ENCODE assay signal across 1 cellular context in the genomic region with DNA sequence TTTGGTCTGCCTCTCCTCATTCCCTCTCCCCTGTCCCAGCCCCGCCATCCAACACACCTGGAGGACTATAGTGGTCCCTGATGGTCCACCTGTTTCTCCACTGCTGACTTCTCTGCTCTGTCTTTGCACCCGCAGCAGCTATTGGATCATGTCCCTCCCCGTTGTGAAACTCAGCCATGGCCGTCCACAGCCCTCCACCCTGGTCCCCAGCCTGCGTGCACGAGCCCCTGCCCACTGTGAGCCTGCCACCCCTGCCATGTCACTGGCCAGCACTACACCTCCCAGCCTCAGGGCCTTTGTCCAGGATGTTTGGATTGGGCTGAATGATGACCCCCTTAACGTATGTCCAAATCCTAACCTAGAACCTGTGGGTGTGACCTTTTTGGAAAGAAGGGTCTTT.
TF ChIP-seq lines count a peak whose summit lies in the region.

No MANE protein-coding gene starts in this region.

TF ChIP-seq in HepG2, 621 proteins besides CTCF, POLR2A, EP300 and RAD21:
- TF ChIP-seq, protein P1, sequence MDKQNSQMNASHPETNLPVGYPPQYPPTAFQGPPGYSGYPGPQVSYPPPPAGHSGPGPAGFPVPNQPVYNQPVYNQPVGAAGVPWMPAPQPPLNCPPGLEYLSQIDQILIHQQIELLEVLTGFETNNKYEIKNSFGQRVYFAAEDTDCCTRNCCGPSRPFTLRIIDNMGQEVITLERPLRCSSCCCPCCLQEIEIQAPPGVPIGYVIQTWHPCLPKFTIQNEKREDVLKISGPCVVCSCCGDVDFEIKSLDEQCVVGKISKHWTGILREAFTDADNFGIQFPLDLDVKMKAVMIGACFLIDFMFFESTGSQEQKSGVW (CRISPR knock-in tag; IDR thresholded peaks at IDR 0.05; ENCODE audit: borderline replicate concordance) = no peak
- TF ChIP-seq MLLT10 (CRISPR knock-in tag; IDR thresholded peaks at IDR 0.05) (no peak), TBP (CRISPR knock-in tag; IDR thresholded peaks at IDR 0.05) (no peak), ZFP37 (CRISPR knock-in tag; IDR thresholded peaks at IDR 0.05; ENCODE audit: borderline replicate concordance) (no peak), ZC3H4 (CRISPR knock-in tag; IDR thresholded peaks at IDR 0.05; ENCODE audit: borderline replicate concordance) (no peak), ZNF569 (CRISPR knock-in tag; IDR thresholded peaks at IDR 0.05; ENCODE audit: borderline replicate concordance) (no peak), KLF13 (CRISPR knock-in tag; IDR thresholded peaks at IDR 0.05) (no peak), BCL6 (CRISPR knock-in tag; IDR thresholded peaks at IDR 0.05) (no peak), ZNF607 (CRISPR knock-in tag; IDR thresholded peaks at IDR 0.05; ENCODE audit: borderline replicate concordance) (no peak)
TF ChIP-seq in HepG2: peak in this region for 0.
